ENCODE assay signal across 15 cellular contexts in genomic region chr9:122053056-122053455, GRCh38. TPM values are rescaled to one million over a fixed set of nuclear protein-coding genes. Genes with fewer than 3 reads are reported as not detected.
DNase-seq lines count a peak whose midpoint lies in the region; ATAC-seq lines count a peak whose summit lies in the region.
"Had no signal": no experiment of that assay in that cellular context is flagged by ENCODE, and none has a peak within 500 bp of the region (broad histone marks: within the 10 kb centered on the region; RNA-seq: fewer than 3 reads in every experiment).

No MANE protein-coding gene starts in this region.

- H3K9me3 Mint-ChIP-seq in activated T-helper 1 cell treated with anti-CD3 and anti-CD28 coated beads, Interleukin-12 subunit alpha, Interleukin-12 subunit beta, Interleukin-2, Interleukin-4 antibody, amounts not matched to agents 30 ng/mL and 10 ng/mL and 1 ng/mL, durations not matched to agents 14 hours and 24 hours and 36 hours: no peaks in the 10 kb centered on the region

- peaks cover 8% of the 10 kb centered on the region for H3K27me3 Mint-ChIP-seq in activated T-helper 1 cell treated with anti-CD3 and anti-CD28 coated beads, Interleukin-12 subunit alpha, Interleukin-12 subunit beta, Interleukin-2, Interleukin-4 antibody, amounts not matched to agents 30 ng/mL and 10 ng/mL and 1 ng/mL, durations not matched to agents 14 hours and 24 hours and 36 hours (ENCODE audit: insufficient read depth)

- H3K4me1 Mint-ChIP-seq in activated T-helper 1 cell treated with anti-CD3 and anti-CD28 coated beads, Interleukin-12 subunit alpha, Interleukin-12 subunit beta, Interleukin-2, Interleukin-4 antibody, amounts not matched to agents 30 ng/mL and 10 ng/mL and 1 ng/mL, durations not matched to agents 14 hours and 24 hours and 36 hours (ENCODE audit: low read depth): peaks cover 9% of the 10 kb centered on the region

- no peaks in the 10 kb centered on the region for H3K36me3 Mint-ChIP-seq in activated T-helper 1 cell treated with anti-CD3 and anti-CD28 coated beads, Interleukin-12 subunit alpha, Interleukin-12 subunit beta, Interleukin-2, Interleukin-4 antibody, amounts not matched to agents 30 ng/mL and 10 ng/mL and 1 ng/mL, durations not matched to agents 14 hours and 24 hours and 36 hours (ENCODE audit: low read depth)

- peak; percentile 7 for DNase-seq in NCI-H187 treated with DMSO at 0.1 percent for 48 hours (lab: John Stamatoyannopoulos, UW)
- DNase-seq in NCI-H187 (lab: John Stamatoyannopoulos, UW): no peak
- DNase-seq in SW480 (ENCODE audit: low spot score): peak; percentile 13
- peak; percentile 36 for DNase-seq in kidney glomerular epithelial cell (lab: John Stamatoyannopoulos, UW)
- DNase-seq in activated T-helper 1 cell treated with anti-CD3 and anti-CD28 coated beads, Interleukin-12 subunit alpha, Interleukin-12 subunit beta, Interleukin-2, Interleukin-4 antibody, amounts not matched to agents 30 ng/mL and 10 ng/mL and 1 ng/mL, durations not matched to agents 14 hours and 24 hours and 36 hours (ENCODE audit: low spot score): no peak
- DNase-seq in NK-92 (lab: John Stamatoyannopoulos, UW; ENCODE audit: unreplicated experiment): no peak
- no peak for DNase-seq in NCI-H2171 treated with DMSO at 0.1 percent for 48 hours (lab: John Stamatoyannopoulos, UW)
- DNase-seq: DND-41, GDM1, IMR-90, NCI-H1930, T-helper 1 cell had no signal

- H3K27ac Mint-ChIP-seq in activated T-helper 1 cell treated with anti-CD3 and anti-CD28 coated beads, Interleukin-12 subunit alpha, Interleukin-12 subunit beta, Interleukin-2, Interleukin-4 antibody, amounts not matched to agents 30 ng/mL and 10 ng/mL and 1 ng/mL, durations not matched to agents 14 hours and 24 hours and 36 hours: no peak overlapping the region

- intact Hi-C loops in activated T-helper 1 cell treated with anti-CD3 and anti-CD28 coated beads, Interleukin-12 subunit alpha, Interleukin-12 subunit beta, Interleukin-2, Interleukin-4 antibody, amounts not matched to agents 30 ng/mL and 10 ng/mL and 1 ng/mL, durations not matched to agents 14 hours and 24 hours and 36 hours (cut with micrococcal nuclease): no loop called here

- ATAC-seq in HG02852 (IDR thresholded peaks at IDR 0.05; ENCODE audit: unreplicated experiment): no peak
- ATAC-seq: Panc1, Right ventricle myocardium inferior had no signal

- no peak overlapping the region for H3K4me3 Mint-ChIP-seq in activated T-helper 1 cell treated with anti-CD3 and anti-CD28 coated beads, Interleukin-12 subunit alpha, Interleukin-12 subunit beta, Interleukin-2, Interleukin-4 antibody, amounts not matched to agents 30 ng/mL and 10 ng/mL and 1 ng/mL, durations not matched to agents 14 hours and 24 hours and 36 hours

RNA-seq across cellular contexts. Expression of gene TTLL11, which starts 40.1 kb away (rescaled TPM):
- 3.0 and 4.5 TPM in 2 replicates for total RNA-seq in activated T-helper 1 cell treated with anti-CD3 and anti-CD28 coated beads, Interleukin-12 subunit alpha, Interleukin-12 subunit beta, Interleukin-2, Interleukin-4 antibody, amounts not matched to agents 30 ng/mL and 10 ng/mL and 1 ng/mL, durations not matched to agents 14 hours and 24 hours and 36 hours

Comparison
In these comparisons a context has a peak if more than half of its experiments do, and no peak if none do; other contexts are left out.
1. DNase-seq: peak in NCI-H187 treated with DMSO at 0.1 percent for 48 hours (single experiment), SW480 (single experiment) and kidney glomerular epithelial cell (single experiment); none in NCI-H187 (0 of 2), activated T-helper 1 cell treated with anti-CD3 and anti-CD28 coated beads, Interleukin-12 subunit alpha, Interleukin-12 subunit beta, Interleukin-2, Interleukin-4 antibody, amounts not matched to agents 30 ng/mL and 10 ng/mL and 1 ng/mL, durations not matched to agents 14 hours and 24 hours and 36 hours (single experiment), NK-92 (single experiment) and NCI-H2171 treated with DMSO at 0.1 percent for 48 hours (single experiment).